Comparison of ENCODE assay signal across 8 cellular contexts in genomic region chr9:137619240-137620090, GRCh38. TPM values are rescaled to one million over a fixed set of nuclear protein-coding genes. Genes with fewer than 3 reads are reported as not detected.
A peak's percentile ranks its signal among the peaks of the same experiment; 100 is the strongest.
DNase-seq lines count a peak whose midpoint lies in the region; ATAC-seq, FAIRE-seq and TF ChIP-seq lines count a peak whose summit lies in the region.

No MANE protein-coding gene starts in this region.

- no peak for TF ChIP-seq CTCF in D721Med (IDR thresholded peaks at IDR 0.05; ENCODE audit: insufficient read depth, missing control alignments)

- H3K27ac ChIP-seq in epithelial cell of prostate, result peak overlapping the region; percentile 99

- peak overlapping the region; percentile 90 for H3K27ac Mint-ChIP-seq in activated CD4-positive, alpha-beta T cell treated with anti-CD3 and anti-CD28 coated beads, Interleukin-2, amount 10 ng/mL, durations not matched to agents 24 days and 14 days
- peak overlapping the region; percentile 74 to 97 (median 87) for H3K27ac Mint-ChIP-seq in naive B cell

- H3K27me3 Mint-ChIP-seq in activated CD4-positive, alpha-beta T cell treated with anti-CD3 and anti-CD28 coated beads, Interleukin-2, amount 10 ng/mL, durations not matched to agents 24 days and 14 days, result no peaks in the 10 kb centered on the region
- no peaks in the 10 kb centered on the region for H3K27me3 Mint-ChIP-seq in naive B cell

- H3K4me1 Mint-ChIP-seq in activated CD4-positive, alpha-beta T cell treated with anti-CD3 and anti-CD28 coated beads, Interleukin-2, amount 10 ng/mL, durations not matched to agents 24 days and 14 days, result peaks cover 37% of the 10 kb centered on the region
- peaks cover 23 to 55% (median 42%) of the 10 kb centered on the region in 3 donors for H3K4me1 Mint-ChIP-seq in naive B cell

- intact Hi-C loops in activated CD4-positive, alpha-beta T cell treated with anti-CD3 and anti-CD28 coated beads, Interleukin-2, amount 10 ng/mL, durations not matched to agents 24 days and 14 days (cut with micrococcal nuclease), result loop anchor here (2.0 kb wide), 1 partner anchor 41 kb away; the partner anchor contains the start of gene DPH7

- in situ Hi-C loops in Caki2 (cut with HindIII; ENCODE audit: low pct_unique_long_range_greater_than_20kb, low sequenced_read_pairs), result no loop called here

- peak; percentile 26 for ATAC-seq in HG03565 (IDR thresholded peaks at IDR 0.05; ENCODE audit: unreplicated experiment)
- ATAC-seq in naive B cell (ENCODE audit: low read depth in 2 of 2), result peak; percentile 39 to 41
- no peak for ATAC-seq in HG02870 (IDR thresholded peaks at IDR 0.05; ENCODE audit: unreplicated experiment)

- no peak for FAIRE-seq in D721Med (lab: Jason Lieb, UNC)

- no peaks in the 10 kb centered on the region for H3K9me3 Mint-ChIP-seq in activated CD4-positive, alpha-beta T cell treated with anti-CD3 and anti-CD28 coated beads, Interleukin-2, amount 10 ng/mL, durations not matched to agents 24 days and 14 days
- H3K9me3 Mint-ChIP-seq in naive B cell, result peaks cover 0 to 2% (median 0%) of the 10 kb centered on the region in 7 donors

- peak; percentile 30 for DNase-seq in Caki2 (ENCODE audit: low read depth)
- peak; percentile 63 for DNase-seq in GM19240 (ENCODE audit: insufficient read length, low spot score)
- DNase-seq in activated CD4-positive, alpha-beta T cell treated with anti-CD3 and anti-CD28 coated beads, Interleukin-2, amount 10 ng/mL, durations not matched to agents 24 days and 14 days, result peak; percentile 82
- DNase-seq in epithelial cell of prostate (ENCODE audit: low read depth, low spot score), result no peak
- DNase-seq in naive B cell, result peak; percentile 45
- no peak for DNase-seq in D721Med (ENCODE audit: insufficient read length, low spot score)

- H3K4me3 Mint-ChIP-seq in activated CD4-positive, alpha-beta T cell treated with anti-CD3 and anti-CD28 coated beads, Interleukin-2, amount 10 ng/mL, durations not matched to agents 24 days and 14 days, result peak overlapping the region; percentile 84
- peak overlapping the region; percentile 85 to 97 (median 92) for H3K4me3 Mint-ChIP-seq in naive B cell

- H3K36me3 Mint-ChIP-seq in activated CD4-positive, alpha-beta T cell treated with anti-CD3 and anti-CD28 coated beads, Interleukin-2, amount 10 ng/mL, durations not matched to agents 24 days and 14 days (ENCODE audit: low read depth), result peaks cover 21% of the 10 kb centered on the region
- H3K36me3 Mint-ChIP-seq in naive B cell, result no peaks in the 10 kb centered on the region

RNA-seq across cellular contexts. Expression of gene EHMT1, which starts 0.7 kb away (rescaled TPM):
- total RNA-seq in Caki2 (2014; rRNA removed; shearing (Covaris generic); ENCODE audit: low replicate concordance), result 46.0 and 118 TPM in 2 replicates
- total RNA-seq in activated CD4-positive, alpha-beta T cell treated with anti-CD3 and anti-CD28 coated beads, Interleukin-2, amount 10 ng/mL, durations not matched to agents 24 days and 14 days, result 93.6 and 99.4 TPM in 2 replicates
- 10 to 100 TPM in 5 of 6 donors, 1 to 10 TPM in 1; 6.7 to 45.0 (median 31.5) TPM for polyA plus RNA-seq in naive B cell (ENCODE audit: low read depth in 6 of 6)

RNA-seq across cellular contexts. Expression of gene ARRDC1, which starts 14.0 kb away (rescaled TPM):
- 54.7 and 81.3 TPM in 2 replicates for total RNA-seq in Caki2 (2014; rRNA removed; shearing (Covaris generic); ENCODE audit: low replicate concordance)
- 63.7 and 68.4 TPM in 2 replicates for total RNA-seq in activated CD4-positive, alpha-beta T cell treated with anti-CD3 and anti-CD28 coated beads, Interleukin-2, amount 10 ng/mL, durations not matched to agents 24 days and 14 days
- 10 to 100 TPM; 30.3 to 65.5 (median 40.0) TPM for polyA plus RNA-seq in naive B cell (ENCODE audit: low read depth in 6 of 6)

RNA-seq across cellular contexts. Expression of gene ZMYND19, which starts 29.2 kb away (rescaled TPM):
- 21.1 and 27.8 TPM in 2 replicates for total RNA-seq in Caki2 (2014; rRNA removed; shearing (Covaris generic); ENCODE audit: low replicate concordance)
- total RNA-seq in activated CD4-positive, alpha-beta T cell treated with anti-CD3 and anti-CD28 coated beads, Interleukin-2, amount 10 ng/mL, durations not matched to agents 24 days and 14 days, result 86.4 and 92.4 TPM in 2 replicates
- polyA plus RNA-seq in naive B cell (ENCODE audit: low read depth in 6 of 6), result 10 to 100 TPM in 1 of 6 donors, 1 to 10 TPM in 5; 4.2 to 13.3 (median 7.2) TPM

RNA-seq across cellular contexts. Expression of gene DPH7, which starts 40.7 kb away (rescaled TPM):
- total RNA-seq in Caki2 (2014; rRNA removed; shearing (Covaris generic); ENCODE audit: low replicate concordance), result 6.6 and 18.6 TPM in 2 replicates
- total RNA-seq in activated CD4-positive, alpha-beta T cell treated with anti-CD3 and anti-CD28 coated beads, Interleukin-2, amount 10 ng/mL, durations not matched to agents 24 days and 14 days, result 51.7 and 51.9 TPM in 2 replicates
- polyA plus RNA-seq in naive B cell (ENCODE audit: low read depth in 6 of 6), result 10 to 100 TPM; 19.1 to 53.9 (median 32.6) TPM

Comparison
In these comparisons a context has a peak if more than half of its experiments do, and no peak if none do; other contexts are left out.
1. DNase-seq: peak in Caki2 (single experiment), GM19240 (single experiment), activated CD4-positive, alpha-beta T cell treated with anti-CD3 and anti-CD28 coated beads, Interleukin-2, amount 10 ng/mL, durations not matched to agents 24 days and 14 days (single experiment) and naive B cell (single experiment); none in epithelial cell of prostate (single experiment) and D721Med (single experiment).